ENCODE assay signal across 24 cellular contexts in genomic region chr2:141522048-141522447, GRCh38.
DNase-seq lines count a peak whose midpoint lies in the region; ATAC-seq and TF ChIP-seq lines count a peak whose summit lies in the region.
"Had no signal": no experiment of that assay in that cellular context is flagged by ENCODE, and none has a peak within 500 bp of the region (broad histone marks: within the 10 kb centered on the region; RNA-seq: fewer than 3 reads in every experiment).

No MANE protein-coding gene starts in this region.

- H3F3A ChIP-seq in GM23248 (ENCODE audit: insufficient read depth): no peaks in the 10 kb centered on the region

- intact Hi-C loops in stomach (cut with DNase I; ENCODE audit: low total_unique reads): no loop called here

- H2AFZ ChIP-seq in OCI-LY3 (ENCODE audit: low read depth, low read length): no peak overlapping the region
- no peak overlapping the region for H2AFZ ChIP-seq in GM23248

- H3K9me3 ChIP-seq in OCI-LY3 (ENCODE audit: insufficient read depth, low read length) (no peaks in the 10 kb centered on the region), stomach (no peaks in the 10 kb centered on the region), GM23248 (ENCODE audit: low read depth) (no peaks in the 10 kb centered on the region)
- H3K9me3 ChIP-seq: tibial nerve had no signal

- H3K9ac ChIP-seq in OCI-LY3 (ENCODE audit: low read length) (no peak overlapping the region), GM23248 (no peak overlapping the region)

- H4K20me1 ChIP-seq in OCI-LY3 (ENCODE audit: insufficient read depth, low read length): no peaks in the 10 kb centered on the region
- no peaks in the 10 kb centered on the region for H4K20me1 ChIP-seq in GM23248 (ENCODE audit: insufficient read depth)

- no peaks in the 10 kb centered on the region for H3K27me3 ChIP-seq in OCI-LY3 (ENCODE audit: low read depth, low read length)
- H3K27me3 ChIP-seq in stomach: no peaks in the 10 kb centered on the region
- no peaks in the 10 kb centered on the region for H3K27me3 ChIP-seq in GM23248 (replicated peaks; ENCODE audit: insufficient read depth)
- H3K27me3 ChIP-seq: tibial nerve had no signal

- ATAC-seq in GM19372 (IDR thresholded peaks at IDR 0.05; ENCODE audit: low read depth, unreplicated experiment) (peak; percentile 53), HG02973 (IDR thresholded peaks at IDR 0.05; ENCODE audit: unreplicated experiment) (peak; percentile 56), GM18505 (IDR thresholded peaks at IDR 0.05; ENCODE audit: unreplicated experiment) (no peak)
- ATAC-seq: activated CD8-positive, alpha-beta memory T cell treated with anti-CD3 and anti-CD28 coated beads, Interleukin-2, amount 10 ng/mL, durations not matched to agents 7 days and 5 days; naive thymus-derived CD4-positive, alpha-beta T cell had no signal

- WGBS in stomach, 5 donors: 65 to 81% (median 70%) methylated on average over 3 of the region's 3 CpGs
- WGBS in GM23248 (ENCODE audit: low coverage in 1 of 2, low lambda C conversion rate in 2 of 2, missing lambda C conversion rate in 2 of 2), 2 experiments: 39 to 41% methylated on average over 3 of the region's 3 CpGs

- H3K79me2 ChIP-seq in OCI-LY3 (ENCODE audit: low read length): no peaks in the 10 kb centered on the region
- H3K79me2 ChIP-seq in GM23248 (ENCODE audit: insufficient read depth): no peaks in the 10 kb centered on the region

- H3K4me3 ChIP-seq in OCI-LY3 (ENCODE audit: low read length): no peak overlapping the region
- no peak overlapping the region for H3K4me3 ChIP-seq in stomach
- no peak overlapping the region for H3K4me3 ChIP-seq in GM23248
- H3K4me3 ChIP-seq: tibial nerve had no signal

- H3K36me3 ChIP-seq in OCI-LY3 (replicated peaks; ENCODE audit: low read depth, low read length): no peaks in the 10 kb centered on the region
- no peaks in the 10 kb centered on the region for H3K36me3 ChIP-seq in stomach
- H3K36me3 ChIP-seq in GM23248 (ENCODE audit: low read depth): no peaks in the 10 kb centered on the region
- H3K36me3 ChIP-seq: tibial nerve had no signal

- peak overlapping the region; percentile 27; the same call in 1 of the 2 replicates for H3K4me2 ChIP-seq in OCI-LY3 (ENCODE audit: low read length)
- no peak overlapping the region for H3K4me2 ChIP-seq in GM23248 (ENCODE audit: unreplicated experiment)

- TF ChIP-seq EP300 in stomach (IDR thresholded peaks at IDR 0.05): no peak

- no peak overlapping the region for H3K27ac ChIP-seq in OCI-LY3 (ENCODE audit: low read length)
- H3K27ac ChIP-seq in stomach: no peak overlapping the region
- no peak overlapping the region for H3K27ac ChIP-seq in GM23248
- H3K27ac ChIP-seq: tibial nerve had no signal

- H3K4me1 ChIP-seq in OCI-LY3 (ENCODE audit: low read length): peaks cover 22% of the 10 kb centered on the region
- no peaks in the 10 kb centered on the region for H3K4me1 ChIP-seq in stomach
- no peaks in the 10 kb centered on the region for H3K4me1 ChIP-seq in GM23248 (ENCODE audit: insufficient read depth)
- H3K4me1 ChIP-seq: tibial nerve had no signal

- TF ChIP-seq CTCF in OCI-LY3 (IDR thresholded peaks at IDR 0.05; ENCODE audit: low read depth, low read length) (no peak), stomach (IDR thresholded peaks at IDR 0.05) (no peak)

- no peak for TF ChIP-seq POLR2A in stomach (IDR thresholded peaks at IDR 0.05)
- TF ChIP-seq POLR2A in GM18505 (IDR thresholded peaks at IDR 0.05; ENCODE audit: borderline replicate concordance, extremely low read depth, insufficient read depth, insufficient read length): no peak

- in situ Hi-C loops in G401 (cut with HindIII; ENCODE audit: low sequenced_read_pairs) (no loop called here), GM23248 (cut with MboI) (no loop called here)

- DNase-seq in G401 (ENCODE audit: low spot score) (peak; percentile 77), stomach (no peak), GM23248 (no peak)
- DNase-seq in stimulated activated CD4-positive, alpha-beta T cell treated with anti-CD3 and anti-CD28 coated beads, Interleukin-12 subunit alpha, Interleukin-12 subunit beta, amount 100 ng/mL, for 4 hours: no peak
- DNase-seq: activated B cell treated with CpG ODN at 0.5 μM for 24 hours; activated CD4-positive, alpha-beta T cell treated with anti-CD3 and anti-CD28 coated beads, Interleukin-2, amount 50 U/mL, for 1 hour; activated CD8-positive, alpha-beta memory T cell treated with anti-CD3 and anti-CD28 coated beads, Interleukin-2, amount 10 ng/mL, durations not matched to agents 7 days and 5 days; activated naive CD4-positive, alpha-beta T cell treated with anti-CD3 and anti-CD28 coated beads for 36 hours; activated T-cell treated with anti-CD3 and anti-CD28 coated beads, Interleukin-2, amount 50 U/mL, for 48 hours; amygdala; CD8-positive, alpha-beta memory T cell; effector CD8-positive, alpha-beta T cell; head of caudate nucleus; midbrain; naive thymus-derived CD4-positive, alpha-beta T cell; NCI-H69; occipital lobe; SIG-M5; T-helper 1 cell had no signal

- no peaks in the 10 kb centered on the region for H3K9me2 ChIP-seq in GM23248 (ENCODE audit: insufficient read depth)
